In the genomic region with DNA sequence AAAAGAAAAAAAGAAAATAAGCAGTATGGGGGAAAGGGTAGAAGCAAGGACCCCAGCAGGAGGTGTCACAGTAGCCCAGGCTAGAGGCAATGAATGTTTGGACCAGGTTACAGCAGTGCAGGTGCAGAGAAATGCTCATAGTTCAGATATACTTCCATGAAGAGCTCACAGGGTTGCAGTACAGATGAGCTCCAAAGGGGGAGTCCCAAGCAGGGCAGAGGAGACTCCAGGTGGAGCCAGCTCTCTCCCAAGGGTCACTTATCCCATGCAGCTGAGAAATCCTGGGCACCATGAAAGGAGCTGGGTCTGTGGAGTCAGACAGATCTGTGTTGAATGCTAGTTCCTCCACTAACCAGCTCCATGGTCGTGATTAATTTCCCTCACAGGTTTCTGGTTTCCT, we compare ENCODE assay signal across 20 cellular contexts.
A peak's percentile ranks its signal among the peaks of the same experiment; 100 is the strongest.
DNase-seq lines count a peak whose midpoint lies in the region; ATAC-seq, FAIRE-seq and TF ChIP-seq lines count a peak whose summit lies in the region.
"Had no signal": no experiment of that assay in that cellular context is flagged by ENCODE, and none has a peak within 500 bp of the region (broad histone marks: within the 10 kb centered on the region; RNA-seq: fewer than 3 reads in every experiment).

No MANE protein-coding gene starts in this region.

- FAIRE-seq in keratinocyte (lab: Jason Lieb, UNC), result no peak
- FAIRE-seq: islet of Langerhans had no signal

- peak; percentile 1 for DNase-seq in DMS53 treated with DMSO at 0.1 percent for 48 hours (lab: John Stamatoyannopoulos, UW; ENCODE audit: unreplicated experiment)
- DNase-seq in M059J (ENCODE audit: low read depth), result peak; percentile 15
- no peak for DNase-seq in brain microvascular endothelial cell
- DNase-seq in keratinocyte (ENCODE audit: low read depth, low spot score), result no peak
- no peak for DNase-seq in heart right ventricle
- DNase-seq in NCI-H2227 (lab: John Stamatoyannopoulos, UW; ENCODE audit: unreplicated experiment), result no peak
- no peak for DNase-seq in NCI-H2029 treated with DMSO at 0.1 percent for 48 hours (lab: John Stamatoyannopoulos, UW)
- no peak for DNase-seq in left lobe of liver (ENCODE audit: low spot score)
- DNase-seq: activated CD4-positive, alpha-beta T cell treated with anti-CD3 and anti-CD28 coated beads, Interleukin-2, amount 10 ng/mL, durations not matched to agents 24 days and 14 days; activated T-cell treated with anti-CD3 and anti-CD28 coated beads for 4 hours; BE2C; central memory CD4-positive, alpha-beta T cell; midbrain; NCI-H1436 treated with DMSO at 0.1 percent for 48 hours; Peyer's patch; stimulated activated CD4-positive, alpha-beta T cell treated with anti-CD3 and anti-CD28 coated beads, Interleukin-4, amount 100 ng/mL, for 4 hours; T-helper 17 cell had no signal

- no peaks in the 10 kb centered on the region for H3K79me2 ChIP-seq in keratinocyte (ENCODE audit: control insufficient read depth, insufficient read depth, low read length)

- H3K4me1 ChIP-seq in keratinocyte (ENCODE audit: control insufficient read depth, extremely low read depth, insufficient read depth, low read length) (no peaks in the 10 kb centered on the region), heart right ventricle (peaks cover 0 to 15% (median 0%) of the 10 kb centered on the region in 9 donors)
- H3K4me1 ChIP-seq: BE2C, Peyer's patch had no signal

- TF ChIP-seq CTCF in brain microvascular endothelial cell (IDR thresholded peaks at IDR 0.05; ENCODE audit: low read depth, low read length, missing control alignments), result peak; percentile 53
- peak in 2 of 3 experiments; percentile 27 to 57 for TF ChIP-seq CTCF in keratinocyte (optimal IDR thresholded peaks at IDR 0.05 in 1 of 3, IDR thresholded peaks at IDR 0.05 in 1 of 3, conservative IDR thresholded peaks at IDR 0.05 in 1 of 3; ENCODE audit: extremely low read depth in 1 of 3, insufficient read depth in 2 of 3, low read length in 3 of 3)
- TF ChIP-seq CTCF in heart right ventricle (IDR thresholded peaks at IDR 0.05), result no peak

- H3K9me3 ChIP-seq in keratinocyte (ENCODE audit: control insufficient read depth, low read depth, low read length) (no peaks in the 10 kb centered on the region), heart right ventricle (peaks cover 0 to 11% (median 0%) of the 10 kb centered on the region in 11 donors)
- H3K9me3 ChIP-seq: BE2C, Peyer's patch, tibial nerve had no signal

- H3K9ac ChIP-seq in keratinocyte (ENCODE audit: control insufficient read depth, extremely low read depth, insufficient read depth, low read length), result no peak overlapping the region

- H3K4me3 ChIP-seq in brain microvascular endothelial cell (ENCODE audit: low read depth, low read length) (no peak overlapping the region), keratinocyte (ENCODE audit: control insufficient read depth in 2 of 3, extremely low read depth in 1 of 3, insufficient read depth in 2 of 3, low read depth in 1 of 3, low read length in 3 of 3) (no peak overlapping the region), heart right ventricle (no peak overlapping the region)
- H3K4me3 ChIP-seq: Peyer's patch, tibial nerve had no signal

- H3K4me2 ChIP-seq in keratinocyte (ENCODE audit: control insufficient read depth, extremely low read depth, insufficient read depth, low read depth, low read length), result no peak overlapping the region

- in situ Hi-C loops in brain microvascular endothelial cell (cut with HindIII; ENCODE audit: low pct_ligation_motif_present, low sequenced_read_pairs), result no loop called here

- no peak for ATAC-seq in heart right ventricle
- no peak for ATAC-seq in left lobe of liver
- ATAC-seq: activated naive CD4-positive, alpha-beta T cell treated with anti-CD3 and anti-CD28 coated beads, Interleukin-2, amount 50 U/mL, for 72 hours; T-helper 17 cell had no signal

- no peak overlapping the region for H2AFZ ChIP-seq in keratinocyte (ENCODE audit: control insufficient read depth, low read length)

- H3K9me1 ChIP-seq in keratinocyte (ENCODE audit: control insufficient read depth, extremely low read depth, insufficient read depth, low read length), result no peaks in the 10 kb centered on the region

- no peaks in the 10 kb centered on the region for H4K20me1 ChIP-seq in keratinocyte (ENCODE audit: control insufficient read depth, extremely low read depth, insufficient read depth, low read length)

- H3K36me3 ChIP-seq in brain microvascular endothelial cell (replicated peaks) (no peaks in the 10 kb centered on the region), keratinocyte (ENCODE audit: control insufficient read depth in 2 of 2, extremely low read depth in 1 of 2, insufficient read depth in 2 of 2, low read length in 2 of 2) (no peaks in the 10 kb centered on the region), heart right ventricle (no peaks in the 10 kb centered on the region)
- H3K36me3 ChIP-seq: BE2C, Peyer's patch, tibial nerve had no signal

- intact Hi-C loops in heart right ventricle (cut with DNase I), result no loop called here

- H3K27me3 ChIP-seq in brain microvascular endothelial cell (replicated peaks) (no peaks in the 10 kb centered on the region), keratinocyte (ENCODE audit: control insufficient read depth, extremely low read depth, insufficient read depth, low read length) (peaks cover 5% of the 10 kb centered on the region), heart right ventricle (no peaks in the 10 kb centered on the region)
- H3K27me3 ChIP-seq: BE2C, Peyer's patch, tibial nerve had no signal

- dilution Hi-C loops in keratinocyte (cut with MboI; ENCODE audit: extremely low pct_ligation_motif_present, low sequenced_read_pairs), result no loop called here

- no peak overlapping the region for H3K27ac ChIP-seq in brain microvascular endothelial cell
- no peak overlapping the region for H3K27ac ChIP-seq in keratinocyte (ENCODE audit: control insufficient read depth, insufficient read depth, low read length)
- no peak overlapping the region for H3K27ac ChIP-seq in heart right ventricle
- H3K27ac ChIP-seq: Peyer's patch, tibial nerve had no signal

- 70 to 74% methylated on average over 1 of the region's 1 CpG for WGBS in heart right ventricle, 2 donors

Comparison
In these comparisons a context has a peak if more than half of its experiments do, and no peak if none do; other contexts are left out.
1. DNase-seq: peak in DMS53 treated with DMSO at 0.1 percent for 48 hours (single experiment) and M059J (single experiment); none in brain microvascular endothelial cell (single experiment), keratinocyte (single experiment), heart right ventricle (0 of 2), NCI-H2227 (single experiment), NCI-H2029 treated with DMSO at 0.1 percent for 48 hours (single experiment) and left lobe of liver (single experiment).
2. CTCF ChIP-seq: peak in brain microvascular endothelial cell (single experiment) and keratinocyte (2 of 3); none in heart right ventricle (0 of 9).